8 cellular contexts compared by ENCODE assay signal in genomic region chr4:6472387-6473263, GRCh38. TPM values are rescaled to one million over a fixed set of nuclear protein-coding genes. Genes with fewer than 3 reads are reported as not detected.
DNase-seq lines count a peak whose midpoint lies in the region; ATAC-seq, FAIRE-seq and TF ChIP-seq lines count a peak whose summit lies in the region.

PPP2R2C (minus strand) TSS chr4:6472614; CDS start chr4:6472229, 385 bp downstream.

- H3K27ac Mint-ChIP-seq in neural crest cell (ENCODE audit: unreplicated experiment), result no peak within 1 kb of the TSS

- no peaks in the 10 kb centered on the region for H3K36me3 ChIP-seq in endocrine pancreas (ENCODE audit: control insufficient read depth, insufficient read depth, low read length)

- H3K9me3 ChIP-seq in endocrine pancreas (ENCODE audit: control insufficient read depth, low read length), result no peaks in the 10 kb centered on the region

- no peak for FAIRE-seq in GM12892 (lab: Jason Lieb, UNC)

- no peak for TF ChIP-seq CTCF in neural crest cell (conservative IDR thresholded peaks at IDR 0.05)

- ATAC-seq in GM18517 (IDR thresholded peaks at IDR 0.05; ENCODE audit: unreplicated experiment) (no peak), GM18907 (IDR thresholded peaks at IDR 0.05; ENCODE audit: unreplicated experiment) (no peak)

- TF ChIP-seq POLR2A in GM12892 (IDR thresholded peaks at IDR 0.05; ENCODE audit: low read depth, low read length), result no peak

- H3K4me3 ChIP-seq in endocrine pancreas (ENCODE audit: control insufficient read depth, insufficient read depth, low read length), result no peak within 1 kb of the TSS

- peak within 1 kb of the TSS; percentile 47 for H3K9ac ChIP-seq in endocrine pancreas (ENCODE audit: control insufficient read depth, insufficient read depth, low read length)

- no peaks in the 10 kb centered on the region for H3K36me3 Mint-ChIP-seq in neural crest cell (ENCODE audit: low read depth)

- DNase-seq in D341Med (ENCODE audit: low spot score), result peak; percentile 82
- DNase-seq in NCI-H1092 (lab: John Stamatoyannopoulos, UW), result peak; percentile 32
- DNase-seq in neural crest cell (ENCODE audit: low read depth, low spot score), result no peak
- DNase-seq in GM12892 (ENCODE audit: insufficient read length), result no peak
- DNase-seq in superior temporal gyrus (ENCODE audit: extremely low spot score), result no peak

- H3K27me3 Mint-ChIP-seq in neural crest cell (ENCODE audit: low read depth), result peaks cover 86% of the 10 kb centered on the region

- H3K27me3 ChIP-seq in endocrine pancreas (ENCODE audit: control insufficient read depth, insufficient read depth, low read length), result no peaks in the 10 kb centered on the region

- H3K4me1 ChIP-seq in endocrine pancreas (ENCODE audit: control insufficient read depth, insufficient read depth, low read length), result no peaks in the 10 kb centered on the region

- H3K4me1 Mint-ChIP-seq in neural crest cell, result no peaks in the 10 kb centered on the region

- no peaks in the 10 kb centered on the region for H3K9me3 Mint-ChIP-seq in neural crest cell

- H3K4me3 Mint-ChIP-seq in neural crest cell, result peak within 1 kb of the TSS; percentile 77

RNA-seq across cellular contexts. Expression of gene PPP2R2C, which starts in this region (rescaled TPM):
- total RNA-seq in neural crest cell, result 0.32 and 0.35 TPM in 2 replicates
- 0.11 TPM for polyA plus RNA-seq in GM12892 (2012; ENCODE audit: missing spikeins)

Comparison
In these comparisons a context has a peak if more than half of its experiments do, and no peak if none do; other contexts are left out.
1. DNase-seq: peak in D341Med (single experiment) and NCI-H1092 (single experiment); none in neural crest cell (single experiment), GM12892 (single experiment) and superior temporal gyrus (single experiment).